In the genomic region with DNA sequence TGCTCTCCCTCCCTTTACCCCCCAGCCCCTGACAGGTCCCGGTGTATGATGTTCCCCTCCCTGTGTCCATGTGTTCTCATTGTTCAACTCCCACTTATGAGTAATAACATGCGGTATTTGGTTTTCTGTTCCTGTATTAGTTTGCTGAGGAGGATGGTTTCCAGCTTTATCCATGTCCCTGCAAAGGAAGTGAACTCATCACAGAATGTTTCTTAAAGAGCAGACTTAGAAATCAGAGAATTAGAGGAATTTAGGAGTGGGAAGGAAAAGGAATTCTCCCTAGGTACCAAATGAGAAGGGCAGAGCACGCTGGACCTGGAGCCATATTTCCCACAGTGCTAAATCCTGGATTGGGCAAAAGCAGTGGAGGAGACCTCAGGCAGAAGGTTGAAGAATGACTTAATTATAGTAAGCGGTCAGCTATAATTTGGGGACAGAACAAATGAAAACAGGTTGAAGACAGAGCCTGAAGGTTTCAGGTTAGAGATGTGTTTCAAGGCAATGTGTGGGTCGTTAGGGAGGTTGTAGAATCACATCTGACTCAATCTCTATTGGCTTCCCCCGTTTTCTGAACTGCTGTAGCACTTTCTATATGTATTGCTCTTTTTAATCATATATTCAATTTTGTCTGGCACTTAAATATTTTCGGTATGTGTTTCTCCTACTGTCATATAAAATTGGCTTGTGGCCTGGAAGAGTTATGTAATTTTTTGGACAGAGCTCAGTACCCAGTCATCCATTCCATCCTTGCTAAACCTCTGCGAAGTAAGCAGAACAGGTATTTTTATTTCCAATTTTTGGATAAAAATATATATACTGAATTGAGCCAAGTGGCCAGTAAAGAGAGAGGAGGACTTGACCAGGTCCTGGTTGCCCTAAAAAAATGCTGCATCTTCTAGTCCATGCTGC, we compare ENCODE assay signal across 1 cellular context.
TF ChIP-seq lines count a peak whose summit lies in the region.

No MANE protein-coding gene starts in this region.

TF ChIP-seq in GM23338, 12 proteins besides CTCF, POLR2A, EP300 and RAD21 (continued from another document):
- TF ChIP-seq STAT1 (IDR thresholded peaks at IDR 0.05; ENCODE audit: unreplicated experiment), result no peak
- TF ChIP-seq, protein P1, sequence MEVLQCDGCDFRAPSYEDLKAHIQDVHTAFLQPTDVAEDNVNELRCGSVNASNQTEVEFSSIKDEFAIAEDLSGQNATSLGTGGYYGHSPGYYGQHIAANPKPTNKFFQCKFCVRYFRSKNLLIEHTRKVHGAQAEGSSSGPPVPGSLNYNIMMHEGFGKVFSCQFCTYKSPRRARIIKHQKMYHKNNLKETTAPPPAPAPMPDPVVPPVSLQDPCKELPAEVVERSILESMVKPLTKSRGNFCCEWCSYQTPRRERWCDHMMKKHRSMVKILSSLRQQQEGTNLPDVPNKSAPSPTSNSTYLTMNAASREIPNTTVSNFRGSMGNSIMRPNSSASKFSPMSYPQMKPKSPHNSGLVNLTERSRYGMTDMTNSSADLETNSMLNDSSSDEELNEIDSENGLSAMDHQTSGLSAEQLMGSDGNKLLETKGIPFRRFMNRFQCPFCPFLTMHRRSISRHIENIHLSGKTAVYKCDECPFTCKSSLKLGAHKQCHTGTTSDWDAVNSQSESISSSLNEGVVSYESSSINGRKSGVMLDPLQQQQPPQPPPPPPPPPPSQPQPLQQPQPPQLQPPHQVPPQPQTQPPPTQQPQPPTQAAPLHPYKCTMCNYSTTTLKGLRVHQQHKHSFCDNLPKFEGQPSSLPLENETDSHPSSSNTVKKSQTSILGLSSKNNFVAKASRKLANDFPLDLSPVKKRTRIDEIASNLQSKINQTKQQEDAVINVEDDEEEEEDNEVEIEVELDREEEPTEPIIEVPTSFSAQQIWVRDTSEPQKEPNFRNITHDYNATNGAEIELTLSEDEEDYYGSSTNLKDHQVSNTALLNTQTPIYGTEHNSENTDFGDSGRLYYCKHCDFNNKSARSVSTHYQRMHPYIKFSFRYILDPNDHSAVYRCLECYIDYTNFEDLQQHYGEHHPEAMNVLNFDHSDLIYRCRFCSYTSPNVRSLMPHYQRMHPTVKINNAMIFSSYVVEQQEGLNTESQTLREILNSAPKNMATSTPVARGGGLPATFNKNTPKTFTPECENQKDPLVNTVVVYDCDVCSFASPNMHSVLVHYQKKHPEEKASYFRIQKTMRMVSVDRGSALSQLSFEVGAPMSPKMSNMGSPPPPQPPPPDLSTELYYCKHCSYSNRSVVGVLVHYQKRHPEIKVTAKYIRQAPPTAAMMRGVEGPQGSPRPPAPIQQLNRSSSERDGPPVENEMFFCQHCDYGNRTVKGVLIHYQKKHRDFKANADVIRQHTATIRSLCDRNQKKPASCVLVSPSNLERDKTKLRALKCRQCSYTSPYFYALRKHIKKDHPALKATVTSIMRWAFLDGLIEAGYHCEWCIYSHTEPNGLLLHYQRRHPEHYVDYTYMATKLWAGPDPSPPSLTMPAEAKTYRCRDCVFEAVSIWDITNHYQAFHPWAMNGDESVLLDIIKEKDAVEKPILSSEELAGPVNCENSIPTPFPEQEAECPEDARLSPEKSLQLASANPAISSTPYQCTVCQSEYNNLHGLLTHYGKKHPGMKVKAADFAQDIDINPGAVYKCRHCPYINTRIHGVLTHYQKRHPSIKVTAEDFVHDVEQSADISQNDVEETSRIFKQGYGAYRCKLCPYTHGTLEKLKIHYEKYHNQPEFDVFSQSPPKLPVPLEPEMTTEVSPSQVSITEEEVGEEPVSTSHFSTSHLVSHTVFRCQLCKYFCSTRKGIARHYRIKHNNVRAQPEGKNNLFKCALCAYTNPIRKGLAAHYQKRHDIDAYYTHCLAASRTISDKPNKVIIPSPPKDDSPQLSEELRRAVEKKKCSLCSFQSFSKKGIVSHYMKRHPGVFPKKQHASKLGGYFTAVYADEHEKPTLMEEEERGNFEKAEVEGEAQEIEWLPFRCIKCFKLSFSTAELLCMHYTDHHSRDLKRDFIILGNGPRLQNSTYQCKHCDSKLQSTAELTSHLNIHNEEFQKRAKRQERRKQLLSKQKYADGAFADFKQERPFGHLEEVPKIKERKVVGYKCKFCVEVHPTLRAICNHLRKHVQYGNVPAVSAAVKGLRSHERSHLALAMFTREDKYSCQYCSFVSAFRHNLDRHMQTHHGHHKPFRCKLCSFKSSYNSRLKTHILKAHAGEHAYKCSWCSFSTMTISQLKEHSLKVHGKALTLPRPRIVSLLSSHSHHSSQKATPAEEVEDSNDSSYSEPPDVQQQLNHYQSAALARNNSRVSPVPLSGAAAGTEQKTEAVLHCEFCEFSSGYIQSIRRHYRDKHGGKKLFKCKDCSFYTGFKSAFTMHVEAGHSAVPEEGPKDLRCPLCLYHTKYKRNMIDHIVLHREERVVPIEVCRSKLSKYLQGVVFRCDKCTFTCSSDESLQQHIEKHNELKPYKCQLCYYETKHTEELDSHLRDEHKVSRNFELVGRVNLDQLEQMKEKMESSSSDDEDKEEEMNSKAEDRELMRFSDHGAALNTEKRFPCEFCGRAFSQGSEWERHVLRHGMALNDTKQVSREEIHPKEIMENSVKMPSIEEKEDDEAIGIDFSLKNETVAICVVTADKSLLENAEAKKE (CRISPR knock-in tag; IDR thresholded peaks at IDR 0.05), result no peak
- TF ChIP-seq EZH2 (IDR thresholded peaks at IDR 0.05; ENCODE audit: low read depth, unreplicated experiment), result no peak
- no peak for TF ChIP-seq EZH2phosphoT487 (IDR thresholded peaks at IDR 0.05; ENCODE audit: unreplicated experiment)
- no peak for TF ChIP-seq REST (IDR thresholded peaks at IDR 0.05; ENCODE audit: unreplicated experiment)
- TF ChIP-seq ZNF114 (CRISPR knock-in tag; IDR thresholded peaks at IDR 0.05), result no peak
TF ChIP-seq in GM23338: peak in this region for 0.
